1 cellular context compared by ENCODE assay signal in the genomic region with DNA sequence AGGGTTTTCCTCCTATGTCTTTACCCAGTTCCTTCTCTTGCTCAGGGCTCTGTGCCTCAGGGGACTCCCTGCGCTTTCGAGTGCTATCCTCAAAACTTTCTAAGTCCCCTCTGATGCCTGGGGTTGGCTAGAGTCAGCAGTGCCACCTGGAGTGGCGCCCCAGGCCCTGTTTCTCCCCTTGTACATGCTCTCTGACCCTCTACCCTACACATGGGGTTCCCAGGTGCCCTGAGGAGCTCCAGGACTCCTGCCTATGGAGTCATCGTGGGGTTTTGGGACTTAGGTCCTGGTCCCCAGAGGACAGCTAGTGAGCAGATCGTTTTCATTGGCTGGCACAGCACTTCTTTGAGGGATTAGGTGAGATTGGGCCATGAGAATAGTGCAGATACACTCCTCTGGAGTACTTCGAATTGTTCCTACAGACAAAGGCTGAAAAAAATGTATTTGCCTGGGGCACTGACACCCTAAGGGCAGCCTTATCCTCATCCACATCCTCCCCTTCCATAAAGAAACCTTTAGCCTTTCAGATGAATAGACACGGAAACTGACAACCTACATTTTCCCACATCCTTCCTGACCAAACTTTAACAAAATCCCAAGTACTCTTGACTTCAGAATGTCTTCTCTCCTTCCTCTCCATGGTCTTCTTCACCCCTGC.
TF ChIP-seq lines count a peak whose summit lies in the region.

No MANE protein-coding gene starts in this region.

TF ChIP-seq in GM23338, 12 proteins besides CTCF, POLR2A, EP300 and RAD21 (continued from another document):
- TF ChIP-seq, protein P1, sequence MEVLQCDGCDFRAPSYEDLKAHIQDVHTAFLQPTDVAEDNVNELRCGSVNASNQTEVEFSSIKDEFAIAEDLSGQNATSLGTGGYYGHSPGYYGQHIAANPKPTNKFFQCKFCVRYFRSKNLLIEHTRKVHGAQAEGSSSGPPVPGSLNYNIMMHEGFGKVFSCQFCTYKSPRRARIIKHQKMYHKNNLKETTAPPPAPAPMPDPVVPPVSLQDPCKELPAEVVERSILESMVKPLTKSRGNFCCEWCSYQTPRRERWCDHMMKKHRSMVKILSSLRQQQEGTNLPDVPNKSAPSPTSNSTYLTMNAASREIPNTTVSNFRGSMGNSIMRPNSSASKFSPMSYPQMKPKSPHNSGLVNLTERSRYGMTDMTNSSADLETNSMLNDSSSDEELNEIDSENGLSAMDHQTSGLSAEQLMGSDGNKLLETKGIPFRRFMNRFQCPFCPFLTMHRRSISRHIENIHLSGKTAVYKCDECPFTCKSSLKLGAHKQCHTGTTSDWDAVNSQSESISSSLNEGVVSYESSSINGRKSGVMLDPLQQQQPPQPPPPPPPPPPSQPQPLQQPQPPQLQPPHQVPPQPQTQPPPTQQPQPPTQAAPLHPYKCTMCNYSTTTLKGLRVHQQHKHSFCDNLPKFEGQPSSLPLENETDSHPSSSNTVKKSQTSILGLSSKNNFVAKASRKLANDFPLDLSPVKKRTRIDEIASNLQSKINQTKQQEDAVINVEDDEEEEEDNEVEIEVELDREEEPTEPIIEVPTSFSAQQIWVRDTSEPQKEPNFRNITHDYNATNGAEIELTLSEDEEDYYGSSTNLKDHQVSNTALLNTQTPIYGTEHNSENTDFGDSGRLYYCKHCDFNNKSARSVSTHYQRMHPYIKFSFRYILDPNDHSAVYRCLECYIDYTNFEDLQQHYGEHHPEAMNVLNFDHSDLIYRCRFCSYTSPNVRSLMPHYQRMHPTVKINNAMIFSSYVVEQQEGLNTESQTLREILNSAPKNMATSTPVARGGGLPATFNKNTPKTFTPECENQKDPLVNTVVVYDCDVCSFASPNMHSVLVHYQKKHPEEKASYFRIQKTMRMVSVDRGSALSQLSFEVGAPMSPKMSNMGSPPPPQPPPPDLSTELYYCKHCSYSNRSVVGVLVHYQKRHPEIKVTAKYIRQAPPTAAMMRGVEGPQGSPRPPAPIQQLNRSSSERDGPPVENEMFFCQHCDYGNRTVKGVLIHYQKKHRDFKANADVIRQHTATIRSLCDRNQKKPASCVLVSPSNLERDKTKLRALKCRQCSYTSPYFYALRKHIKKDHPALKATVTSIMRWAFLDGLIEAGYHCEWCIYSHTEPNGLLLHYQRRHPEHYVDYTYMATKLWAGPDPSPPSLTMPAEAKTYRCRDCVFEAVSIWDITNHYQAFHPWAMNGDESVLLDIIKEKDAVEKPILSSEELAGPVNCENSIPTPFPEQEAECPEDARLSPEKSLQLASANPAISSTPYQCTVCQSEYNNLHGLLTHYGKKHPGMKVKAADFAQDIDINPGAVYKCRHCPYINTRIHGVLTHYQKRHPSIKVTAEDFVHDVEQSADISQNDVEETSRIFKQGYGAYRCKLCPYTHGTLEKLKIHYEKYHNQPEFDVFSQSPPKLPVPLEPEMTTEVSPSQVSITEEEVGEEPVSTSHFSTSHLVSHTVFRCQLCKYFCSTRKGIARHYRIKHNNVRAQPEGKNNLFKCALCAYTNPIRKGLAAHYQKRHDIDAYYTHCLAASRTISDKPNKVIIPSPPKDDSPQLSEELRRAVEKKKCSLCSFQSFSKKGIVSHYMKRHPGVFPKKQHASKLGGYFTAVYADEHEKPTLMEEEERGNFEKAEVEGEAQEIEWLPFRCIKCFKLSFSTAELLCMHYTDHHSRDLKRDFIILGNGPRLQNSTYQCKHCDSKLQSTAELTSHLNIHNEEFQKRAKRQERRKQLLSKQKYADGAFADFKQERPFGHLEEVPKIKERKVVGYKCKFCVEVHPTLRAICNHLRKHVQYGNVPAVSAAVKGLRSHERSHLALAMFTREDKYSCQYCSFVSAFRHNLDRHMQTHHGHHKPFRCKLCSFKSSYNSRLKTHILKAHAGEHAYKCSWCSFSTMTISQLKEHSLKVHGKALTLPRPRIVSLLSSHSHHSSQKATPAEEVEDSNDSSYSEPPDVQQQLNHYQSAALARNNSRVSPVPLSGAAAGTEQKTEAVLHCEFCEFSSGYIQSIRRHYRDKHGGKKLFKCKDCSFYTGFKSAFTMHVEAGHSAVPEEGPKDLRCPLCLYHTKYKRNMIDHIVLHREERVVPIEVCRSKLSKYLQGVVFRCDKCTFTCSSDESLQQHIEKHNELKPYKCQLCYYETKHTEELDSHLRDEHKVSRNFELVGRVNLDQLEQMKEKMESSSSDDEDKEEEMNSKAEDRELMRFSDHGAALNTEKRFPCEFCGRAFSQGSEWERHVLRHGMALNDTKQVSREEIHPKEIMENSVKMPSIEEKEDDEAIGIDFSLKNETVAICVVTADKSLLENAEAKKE (CRISPR knock-in tag; IDR thresholded peaks at IDR 0.05) = no peak
- TF ChIP-seq POLR2AphosphoS5 (IDR thresholded peaks at IDR 0.05; ENCODE audit: low read depth) (no peak), ZNF331 (CRISPR knock-in tag; IDR thresholded peaks at IDR 0.05; ENCODE audit: low read depth) (no peak), CREB1 (CRISPR knock-in tag; IDR thresholded peaks at IDR 0.05; ENCODE audit: low read depth) (no peak), STAT1 (IDR thresholded peaks at IDR 0.05; ENCODE audit: unreplicated experiment) (no peak), JUNB (IDR thresholded peaks at IDR 0.05; ENCODE audit: unreplicated experiment) (no peak)
- TF ChIP-seq, protein P2, sequence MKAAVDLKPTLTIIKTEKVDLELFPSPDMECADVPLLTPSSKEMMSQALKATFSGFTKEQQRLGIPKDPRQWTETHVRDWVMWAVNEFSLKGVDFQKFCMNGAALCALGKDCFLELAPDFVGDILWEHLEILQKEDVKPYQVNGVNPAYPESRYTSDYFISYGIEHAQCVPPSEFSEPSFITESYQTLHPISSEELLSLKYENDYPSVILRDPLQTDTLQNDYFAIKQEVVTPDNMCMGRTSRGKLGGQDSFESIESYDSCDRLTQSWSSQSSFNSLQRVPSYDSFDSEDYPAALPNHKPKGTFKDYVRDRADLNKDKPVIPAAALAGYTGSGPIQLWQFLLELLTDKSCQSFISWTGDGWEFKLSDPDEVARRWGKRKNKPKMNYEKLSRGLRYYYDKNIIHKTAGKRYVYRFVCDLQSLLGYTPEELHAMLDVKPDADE (IDR thresholded peaks at IDR 0.05) = no peak
- TF ChIP-seq, protein P3, sequence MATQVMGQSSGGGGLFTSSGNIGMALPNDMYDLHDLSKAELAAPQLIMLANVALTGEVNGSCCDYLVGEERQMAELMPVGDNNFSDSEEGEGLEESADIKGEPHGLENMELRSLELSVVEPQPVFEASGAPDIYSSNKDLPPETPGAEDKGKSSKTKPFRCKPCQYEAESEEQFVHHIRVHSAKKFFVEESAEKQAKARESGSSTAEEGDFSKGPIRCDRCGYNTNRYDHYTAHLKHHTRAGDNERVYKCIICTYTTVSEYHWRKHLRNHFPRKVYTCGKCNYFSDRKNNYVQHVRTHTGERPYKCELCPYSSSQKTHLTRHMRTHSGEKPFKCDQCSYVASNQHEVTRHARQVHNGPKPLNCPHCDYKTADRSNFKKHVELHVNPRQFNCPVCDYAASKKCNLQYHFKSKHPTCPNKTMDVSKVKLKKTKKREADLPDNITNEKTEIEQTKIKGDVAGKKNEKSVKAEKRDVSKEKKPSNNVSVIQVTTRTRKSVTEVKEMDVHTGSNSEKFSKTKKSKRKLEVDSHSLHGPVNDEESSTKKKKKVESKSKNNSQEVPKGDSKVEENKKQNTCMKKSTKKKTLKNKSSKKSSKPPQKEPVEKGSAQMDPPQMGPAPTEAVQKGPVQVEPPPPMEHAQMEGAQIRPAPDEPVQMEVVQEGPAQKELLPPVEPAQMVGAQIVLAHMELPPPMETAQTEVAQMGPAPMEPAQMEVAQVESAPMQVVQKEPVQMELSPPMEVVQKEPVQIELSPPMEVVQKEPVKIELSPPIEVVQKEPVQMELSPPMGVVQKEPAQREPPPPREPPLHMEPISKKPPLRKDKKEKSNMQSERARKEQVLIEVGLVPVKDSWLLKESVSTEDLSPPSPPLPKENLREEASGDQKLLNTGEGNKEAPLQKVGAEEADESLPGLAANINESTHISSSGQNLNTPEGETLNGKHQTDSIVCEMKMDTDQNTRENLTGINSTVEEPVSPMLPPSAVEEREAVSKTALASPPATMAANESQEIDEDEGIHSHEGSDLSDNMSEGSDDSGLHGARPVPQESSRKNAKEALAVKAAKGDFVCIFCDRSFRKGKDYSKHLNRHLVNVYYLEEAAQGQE (IDR thresholded peaks at IDR 0.05; ENCODE audit: unreplicated experiment) = no peak
